ENCODE assay signal across 1 cellular context in the genomic region with DNA sequence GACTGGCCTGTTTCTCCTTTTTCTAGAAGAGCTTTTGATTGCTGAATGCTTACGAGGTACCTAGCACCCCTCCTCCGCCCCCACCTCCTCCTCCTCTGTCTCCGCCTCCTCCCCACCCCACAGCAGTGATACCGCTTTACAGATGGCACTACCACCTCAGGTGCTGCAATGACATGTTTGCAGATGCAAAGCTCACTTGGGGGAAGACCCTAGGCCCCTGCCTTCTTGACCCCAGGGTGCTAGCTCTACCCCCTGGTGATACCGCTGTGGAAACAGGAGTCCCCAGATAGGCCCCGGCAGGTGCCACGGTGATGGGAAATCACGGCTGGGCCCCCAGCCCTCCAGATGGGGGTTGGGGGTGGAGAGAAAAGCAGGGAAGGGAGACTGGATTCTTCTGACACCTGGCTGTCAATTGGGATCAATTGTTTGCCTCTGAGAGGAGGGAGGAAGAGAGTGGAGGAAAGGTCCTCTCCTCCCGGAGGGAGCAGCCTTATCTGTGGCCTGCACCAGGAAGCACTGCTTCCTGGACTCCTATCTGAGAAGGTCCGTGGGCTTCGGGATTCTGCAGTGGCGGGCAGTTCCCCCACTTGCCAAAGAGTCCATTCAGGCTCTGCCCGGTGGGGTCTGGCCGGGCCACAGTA.
A peak's percentile ranks its signal among the peaks of the same experiment; 100 is the strongest.
TF ChIP-seq lines count a peak whose summit lies in the region.

No MANE protein-coding gene starts in this region.

TF ChIP-seq in K562, 482 proteins besides CTCF, POLR2A, EP300 and RAD21 (continues in another document):
- TF ChIP-seq, protein P1, sequence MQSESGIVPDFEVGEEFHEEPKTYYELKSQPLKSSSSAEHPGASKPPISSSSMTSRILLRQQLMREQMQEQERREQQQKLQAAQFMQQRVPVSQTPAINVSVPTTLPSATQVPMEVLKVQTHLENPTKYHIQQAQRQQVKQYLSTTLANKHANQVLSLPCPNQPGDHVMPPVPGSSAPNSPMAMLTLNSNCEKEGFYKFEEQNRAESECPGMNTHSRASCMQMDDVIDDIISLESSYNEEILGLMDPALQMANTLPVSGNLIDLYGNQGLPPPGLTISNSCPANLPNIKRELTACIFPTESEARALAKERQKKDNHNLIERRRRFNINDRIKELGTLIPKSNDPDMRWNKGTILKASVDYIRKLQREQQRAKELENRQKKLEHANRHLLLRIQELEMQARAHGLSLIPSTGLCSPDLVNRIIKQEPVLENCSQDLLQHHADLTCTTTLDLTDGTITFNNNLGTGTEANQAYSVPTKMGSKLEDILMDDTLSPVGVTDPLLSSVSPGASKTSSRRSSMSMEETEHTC (IDR thresholded peaks at IDR 0.05): no peak
- TF ChIP-seq, protein P2, sequence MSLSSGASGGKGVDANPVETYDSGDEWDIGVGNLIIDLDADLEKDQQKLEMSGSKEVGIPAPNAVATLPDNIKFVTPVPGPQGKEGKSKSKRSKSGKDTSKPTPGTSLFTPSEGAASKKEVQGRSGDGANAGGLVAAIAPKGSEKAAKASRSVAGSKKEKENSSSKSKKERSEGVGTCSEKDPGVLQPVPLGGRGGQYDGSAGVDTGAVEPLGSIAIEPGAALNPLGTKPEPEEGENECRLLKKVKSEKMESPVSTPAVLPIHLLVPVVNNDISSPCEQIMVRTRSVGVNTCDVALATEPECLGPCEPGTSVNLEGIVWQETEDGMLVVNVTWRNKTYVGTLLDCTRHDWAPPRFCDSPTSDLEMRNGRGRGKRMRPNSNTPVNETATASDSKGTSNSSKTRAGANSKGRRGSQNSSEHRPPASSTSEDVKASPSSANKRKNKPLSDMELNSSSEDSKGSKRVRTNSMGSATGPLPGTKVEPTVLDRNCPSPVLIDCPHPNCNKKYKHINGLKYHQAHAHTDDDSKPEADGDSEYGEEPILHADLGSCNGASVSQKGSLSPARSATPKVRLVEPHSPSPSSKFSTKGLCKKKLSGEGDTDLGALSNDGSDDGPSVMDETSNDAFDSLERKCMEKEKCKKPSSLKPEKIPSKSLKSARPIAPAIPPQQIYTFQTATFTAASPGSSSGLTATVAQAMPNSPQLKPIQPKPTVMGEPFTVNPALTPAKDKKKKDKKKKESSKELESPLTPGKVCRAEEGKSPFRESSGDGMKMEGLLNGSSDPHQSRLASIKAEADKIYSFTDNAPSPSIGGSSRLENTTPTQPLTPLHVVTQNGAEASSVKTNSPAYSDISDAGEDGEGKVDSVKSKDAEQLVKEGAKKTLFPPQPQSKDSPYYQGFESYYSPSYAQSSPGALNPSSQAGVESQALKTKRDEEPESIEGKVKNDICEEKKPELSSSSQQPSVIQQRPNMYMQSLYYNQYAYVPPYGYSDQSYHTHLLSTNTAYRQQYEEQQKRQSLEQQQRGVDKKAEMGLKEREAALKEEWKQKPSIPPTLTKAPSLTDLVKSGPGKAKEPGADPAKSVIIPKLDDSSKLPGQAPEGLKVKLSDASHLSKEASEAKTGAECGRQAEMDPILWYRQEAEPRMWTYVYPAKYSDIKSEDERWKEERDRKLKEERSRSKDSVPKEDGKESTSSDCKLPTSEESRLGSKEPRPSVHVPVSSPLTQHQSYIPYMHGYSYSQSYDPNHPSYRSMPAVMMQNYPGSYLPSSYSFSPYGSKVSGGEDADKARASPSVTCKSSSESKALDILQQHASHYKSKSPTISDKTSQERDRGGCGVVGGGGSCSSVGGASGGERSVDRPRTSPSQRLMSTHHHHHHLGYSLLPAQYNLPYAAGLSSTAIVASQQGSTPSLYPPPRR (CRISPR knock-in tag; IDR thresholded peaks at IDR 0.05; ENCODE audit: borderline replicate concordance): no peak
- TF ChIP-seq EGR1 (conservative IDR thresholded peaks at IDR 0.05) (peak; percentile 42; the same call in 1 of the 2 replicates), FOXA1 (IDR thresholded peaks at IDR 0.05; ENCODE audit: borderline replicate concordance) (no peak), ZNF311 (CRISPR knock-in tag; IDR thresholded peaks at IDR 0.05) (no peak), ETV5 (CRISPR knock-in tag; IDR thresholded peaks at IDR 0.05; ENCODE audit: low read depth) (0 out of 2 replicates have a peak, but pooled peaks have one; percentile 39), SRSF3 (IDR thresholded peaks at IDR 0.05; ENCODE audit: insufficient read depth, low read length) (no peak), ZNF175 (CRISPR knock-in tag; IDR thresholded peaks at IDR 0.05; ENCODE audit: low read depth) (no peak), FOSL1 (tag; conservative IDR thresholded peaks at IDR 0.05) (no peak), ZNF445 (CRISPR knock-in tag; IDR thresholded peaks at IDR 0.05; ENCODE audit: low read depth) (no peak), SNIP1 (IDR thresholded peaks at IDR 0.05; ENCODE audit: low read depth) (no peak), TAF9B (IDR thresholded peaks at IDR 0.05; ENCODE audit: partially characterized antibody) (no peak), MAZ (CRISPR knock-in tag; conservative IDR thresholded peaks at IDR 0.05 in 1 of 2, IDR thresholded peaks at IDR 0.05 in 1 of 2) (0 out of 4 replicates have a peak, but pooled peaks of 1 of the 2 experiments have one; percentile 27), NR2C2 (CRISPR knock-in tag; IDR thresholded peaks at IDR 0.05) (no peak), NR2C2 (tag; IDR thresholded peaks at IDR 0.05) (no peak), COPS2 (conservative IDR thresholded peaks at IDR 0.05) (no peak), ZNF274 (IDR thresholded peaks at IDR 0.05; ENCODE audit: borderline replicate concordance, low read depth, low read length) (no peak), NFIX (CRISPR knock-in tag; IDR thresholded peaks at IDR 0.05; ENCODE audit: low read depth) (no peak), CBX3 (IDR thresholded peaks at IDR 0.05; ENCODE audit: borderline replicate concordance in 1 of 2, low read length in 2 of 2) (no peak), RCOR1 (IDR thresholded peaks at IDR 0.05; ENCODE audit: borderline replicate concordance in 1 of 2, low read depth in 2 of 2, low read length in 2 of 2) (peak in 1 of 2 experiments; percentile 41; a peak in 1 of 4 replicates), ZNF408 (CRISPR knock-in tag; IDR thresholded peaks at IDR 0.05; ENCODE audit: low read depth) (no peak), TRIM24 (IDR thresholded peaks at IDR 0.05) (no peak), ZFX (CRISPR knock-in tag; IDR thresholded peaks at IDR 0.05) (no peak), STAG1 (CRISPR knock-in tag; IDR thresholded peaks at IDR 0.05; ENCODE audit: borderline replicate concordance) (no peak), SIN3A (IDR thresholded peaks at IDR 0.05; ENCODE audit: borderline replicate concordance in 2 of 2, control insufficient read depth in 1 of 2, low read depth in 2 of 2, low read length in 2 of 2) (no peak), NFIC (IDR thresholded peaks at IDR 0.05) (no peak; the same call in 1 of the 2 replicates)
- TF ChIP-seq, protein P3, sequence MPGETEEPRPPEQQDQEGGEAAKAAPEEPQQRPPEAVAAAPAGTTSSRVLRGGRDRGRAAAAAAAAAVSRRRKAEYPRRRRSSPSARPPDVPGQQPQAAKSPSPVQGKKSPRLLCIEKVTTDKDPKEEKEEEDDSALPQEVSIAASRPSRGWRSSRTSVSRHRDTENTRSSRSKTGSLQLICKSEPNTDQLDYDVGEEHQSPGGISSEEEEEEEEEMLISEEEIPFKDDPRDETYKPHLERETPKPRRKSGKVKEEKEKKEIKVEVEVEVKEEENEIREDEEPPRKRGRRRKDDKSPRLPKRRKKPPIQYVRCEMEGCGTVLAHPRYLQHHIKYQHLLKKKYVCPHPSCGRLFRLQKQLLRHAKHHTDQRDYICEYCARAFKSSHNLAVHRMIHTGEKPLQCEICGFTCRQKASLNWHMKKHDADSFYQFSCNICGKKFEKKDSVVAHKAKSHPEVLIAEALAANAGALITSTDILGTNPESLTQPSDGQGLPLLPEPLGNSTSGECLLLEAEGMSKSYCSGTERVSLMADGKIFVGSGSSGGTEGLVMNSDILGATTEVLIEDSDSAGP (CRISPR knock-in tag; IDR thresholded peaks at IDR 0.05): no peak
- TF ChIP-seq, protein P4, sequence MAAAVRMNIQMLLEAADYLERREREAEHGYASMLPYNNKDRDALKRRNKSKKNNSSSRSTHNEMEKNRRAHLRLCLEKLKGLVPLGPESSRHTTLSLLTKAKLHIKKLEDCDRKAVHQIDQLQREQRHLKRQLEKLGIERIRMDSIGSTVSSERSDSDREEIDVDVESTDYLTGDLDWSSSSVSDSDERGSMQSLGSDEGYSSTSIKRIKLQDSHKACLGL (CRISPR knock-in tag; IDR thresholded peaks at IDR 0.05; ENCODE audit: borderline replicate concordance, poor library complexity, severe bottlenecking): no peak
- TF ChIP-seq, protein P5, sequence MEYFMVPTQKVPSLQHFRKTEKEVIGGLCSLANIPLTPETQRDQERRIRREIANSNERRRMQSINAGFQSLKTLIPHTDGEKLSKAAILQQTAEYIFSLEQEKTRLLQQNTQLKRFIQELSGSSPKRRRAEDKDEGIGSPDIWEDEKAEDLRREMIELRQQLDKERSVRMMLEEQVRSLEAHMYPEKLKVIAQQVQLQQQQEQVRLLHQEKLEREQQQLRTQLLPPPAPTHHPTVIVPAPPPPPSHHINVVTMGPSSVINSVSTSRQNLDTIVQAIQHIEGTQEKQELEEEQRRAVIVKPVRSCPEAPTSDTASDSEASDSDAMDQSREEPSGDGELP (CRISPR knock-in tag; IDR thresholded peaks at IDR 0.05; ENCODE audit: borderline replicate concordance): no peak
- TF ChIP-seq, protein P6, sequence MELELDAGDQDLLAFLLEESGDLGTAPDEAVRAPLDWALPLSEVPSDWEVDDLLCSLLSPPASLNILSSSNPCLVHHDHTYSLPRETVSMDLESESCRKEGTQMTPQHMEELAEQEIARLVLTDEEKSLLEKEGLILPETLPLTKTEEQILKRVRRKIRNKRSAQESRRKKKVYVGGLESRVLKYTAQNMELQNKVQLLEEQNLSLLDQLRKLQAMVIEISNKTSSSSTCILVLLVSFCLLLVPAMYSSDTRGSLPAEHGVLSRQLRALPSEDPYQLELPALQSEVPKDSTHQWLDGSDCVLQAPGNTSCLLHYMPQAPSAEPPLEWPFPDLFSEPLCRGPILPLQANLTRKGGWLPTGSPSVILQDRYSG (tag; conservative IDR thresholded peaks at IDR 0.05; ENCODE audit: low read depth): no peak
- TF ChIP-seq, protein P7, sequence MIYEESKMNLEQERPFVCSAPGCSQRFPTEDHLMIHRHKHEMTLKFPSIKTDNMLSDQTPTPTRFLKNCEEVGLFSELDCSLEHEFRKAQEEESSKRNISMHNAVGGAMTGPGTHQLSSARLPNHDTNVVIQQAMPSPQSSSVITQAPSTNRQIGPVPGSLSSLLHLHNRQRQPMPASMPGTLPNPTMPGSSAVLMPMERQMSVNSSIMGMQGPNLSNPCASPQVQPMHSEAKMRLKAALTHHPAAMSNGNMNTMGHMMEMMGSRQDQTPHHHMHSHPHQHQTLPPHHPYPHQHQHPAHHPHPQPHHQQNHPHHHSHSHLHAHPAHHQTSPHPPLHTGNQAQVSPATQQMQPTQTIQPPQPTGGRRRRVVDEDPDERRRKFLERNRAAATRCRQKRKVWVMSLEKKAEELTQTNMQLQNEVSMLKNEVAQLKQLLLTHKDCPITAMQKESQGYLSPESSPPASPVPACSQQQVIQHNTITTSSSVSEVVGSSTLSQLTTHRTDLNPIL (CRISPR knock-in tag; IDR thresholded peaks at IDR 0.05): no peak
- TF ChIP-seq, protein P8, sequence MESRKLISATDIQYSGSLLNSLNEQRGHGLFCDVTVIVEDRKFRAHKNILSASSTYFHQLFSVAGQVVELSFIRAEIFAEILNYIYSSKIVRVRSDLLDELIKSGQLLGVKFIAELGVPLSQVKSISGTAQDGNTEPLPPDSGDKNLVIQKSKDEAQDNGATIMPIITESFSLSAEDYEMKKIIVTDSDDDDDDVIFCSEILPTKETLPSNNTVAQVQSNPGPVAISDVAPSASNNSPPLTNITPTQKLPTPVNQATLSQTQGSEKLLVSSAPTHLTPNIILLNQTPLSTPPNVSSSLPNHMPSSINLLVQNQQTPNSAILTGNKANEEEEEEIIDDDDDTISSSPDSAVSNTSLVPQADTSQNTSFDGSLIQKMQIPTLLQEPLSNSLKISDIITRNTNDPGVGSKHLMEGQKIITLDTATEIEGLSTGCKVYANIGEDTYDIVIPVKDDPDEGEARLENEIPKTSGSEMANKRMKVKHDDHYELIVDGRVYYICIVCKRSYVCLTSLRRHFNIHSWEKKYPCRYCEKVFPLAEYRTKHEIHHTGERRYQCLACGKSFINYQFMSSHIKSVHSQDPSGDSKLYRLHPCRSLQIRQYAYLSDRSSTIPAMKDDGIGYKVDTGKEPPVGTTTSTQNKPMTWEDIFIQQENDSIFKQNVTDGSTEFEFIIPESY (CRISPR knock-in tag; IDR thresholded peaks at IDR 0.05): no peak
- TF ChIP-seq, protein P9, sequence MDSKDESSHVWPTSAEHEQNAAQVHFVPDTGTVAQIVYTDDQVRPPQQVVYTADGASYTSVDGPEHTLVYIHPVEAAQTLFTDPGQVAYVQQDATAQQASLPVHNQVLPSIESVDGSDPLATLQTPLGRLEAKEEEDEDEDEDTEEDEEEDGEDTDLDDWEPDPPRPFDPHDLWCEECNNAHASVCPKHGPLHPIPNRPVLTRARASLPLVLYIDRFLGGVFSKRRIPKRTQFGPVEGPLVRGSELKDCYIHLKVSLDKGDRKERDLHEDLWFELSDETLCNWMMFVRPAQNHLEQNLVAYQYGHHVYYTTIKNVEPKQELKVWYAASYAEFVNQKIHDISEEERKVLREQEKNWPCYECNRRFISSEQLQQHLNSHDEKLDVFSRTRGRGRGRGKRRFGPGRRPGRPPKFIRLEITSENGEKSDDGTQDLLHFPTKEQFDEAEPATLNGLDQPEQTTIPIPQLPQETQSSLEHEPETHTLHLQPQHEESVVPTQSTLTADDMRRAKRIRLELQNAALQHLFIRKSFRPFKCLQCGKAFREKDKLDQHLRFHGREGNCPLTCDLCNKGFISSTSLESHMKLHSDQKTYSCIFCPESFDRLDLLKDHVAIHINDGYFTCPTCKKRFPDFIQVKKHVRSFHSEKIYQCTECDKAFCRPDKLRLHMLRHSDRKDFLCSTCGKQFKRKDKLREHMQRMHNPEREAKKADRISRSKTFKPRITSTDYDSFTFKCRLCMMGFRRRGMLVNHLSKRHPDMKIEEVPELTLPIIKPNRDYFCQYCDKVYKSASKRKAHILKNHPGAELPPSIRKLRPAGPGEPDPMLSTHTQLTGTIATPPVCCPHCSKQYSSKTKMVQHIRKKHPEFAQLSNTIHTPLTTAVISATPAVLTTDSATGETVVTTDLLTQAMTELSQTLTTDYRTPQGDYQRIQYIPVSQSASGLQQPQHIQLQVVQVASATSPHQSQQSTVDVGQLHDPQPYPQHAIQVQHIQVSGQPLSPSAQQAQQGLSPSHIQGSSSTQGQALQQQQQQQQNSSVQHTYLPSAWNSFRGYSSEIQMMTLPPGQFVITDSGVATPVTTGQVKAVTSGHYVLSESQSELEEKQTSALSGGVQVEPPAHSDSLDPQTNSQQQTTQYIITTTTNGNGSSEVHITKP (IDR thresholded peaks at IDR 0.05; ENCODE audit: partially characterized antibody): no peak
- TF ChIP-seq, protein P10, sequence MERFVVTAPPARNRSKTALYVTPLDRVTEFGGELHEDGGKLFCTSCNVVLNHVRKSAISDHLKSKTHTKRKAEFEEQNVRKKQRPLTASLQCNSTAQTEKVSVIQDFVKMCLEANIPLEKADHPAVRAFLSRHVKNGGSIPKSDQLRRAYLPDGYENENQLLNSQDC (CRISPR knock-in tag; IDR thresholded peaks at IDR 0.05): no peak
- TF ChIP-seq, protein P11, sequence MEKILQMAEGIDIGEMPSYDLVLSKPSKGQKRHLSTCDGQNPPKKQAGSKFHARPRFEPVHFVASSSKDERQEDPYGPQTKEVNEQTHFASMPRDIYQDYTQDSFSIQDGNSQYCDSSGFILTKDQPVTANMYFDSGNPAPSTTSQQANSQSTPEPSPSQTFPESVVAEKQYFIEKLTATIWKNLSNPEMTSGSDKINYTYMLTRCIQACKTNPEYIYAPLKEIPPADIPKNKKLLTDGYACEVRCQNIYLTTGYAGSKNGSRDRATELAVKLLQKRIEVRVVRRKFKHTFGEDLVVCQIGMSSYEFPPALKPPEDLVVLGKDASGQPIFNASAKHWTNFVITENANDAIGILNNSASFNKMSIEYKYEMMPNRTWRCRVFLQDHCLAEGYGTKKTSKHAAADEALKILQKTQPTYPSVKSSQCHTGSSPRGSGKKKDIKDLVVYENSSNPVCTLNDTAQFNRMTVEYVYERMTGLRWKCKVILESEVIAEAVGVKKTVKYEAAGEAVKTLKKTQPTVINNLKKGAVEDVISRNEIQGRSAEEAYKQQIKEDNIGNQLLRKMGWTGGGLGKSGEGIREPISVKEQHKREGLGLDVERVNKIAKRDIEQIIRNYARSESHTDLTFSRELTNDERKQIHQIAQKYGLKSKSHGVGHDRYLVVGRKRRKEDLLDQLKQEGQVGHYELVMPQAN (IDR thresholded peaks at IDR 0.05; ENCODE audit: borderline replicate concordance): no peak
